In genomic region chr1:94417702-94417961, GRCh38 we compare ENCODE assay signal across 8 cellular contexts. TPM values are rescaled to one million over a fixed set of nuclear protein-coding genes. Genes with fewer than 3 reads are reported as not detected.
DNase-seq lines count a peak whose midpoint lies in the region; ATAC-seq and TF ChIP-seq lines count a peak whose summit lies in the region.

No MANE protein-coding gene starts in this region.

- no peak overlapping the region for H3K4me3 Mint-ChIP-seq in GM23338

- H3K9me2 ChIP-seq in GM23338 (ENCODE audit: insufficient read depth): no peaks in the 10 kb centered on the region

- no peaks in the 10 kb centered on the region for H3K36me3 Mint-ChIP-seq in GM23338 (ENCODE audit: low read depth)

- peaks cover 17% of the 10 kb centered on the region; the same call in 2 of the 3 replicates for H3K4me1 Mint-ChIP-seq in GM23338

- H3F3A ChIP-seq in GM23338 (replicated peaks; ENCODE audit: low read depth): no peaks in the 10 kb centered on the region

- no peak for TF ChIP-seq CTCF in GM23338 (conservative IDR thresholded peaks at IDR 0.05; ENCODE audit: low read depth in 2 of 2)

- H3K79me2 ChIP-seq in GM23338 (replicated peaks; ENCODE audit: insufficient read depth): peaks cover 39% of the 10 kb centered on the region

- H3K27ac Mint-ChIP-seq in GM23338: no peak overlapping the region

- H3K9ac ChIP-seq in iPS-20b (ENCODE audit: low read depth, low read length) (peak overlapping the region; percentile 73), stomach smooth muscle (ENCODE audit: low read length in 2 of 2) (peak overlapping the region; percentile 83 to 91)

- peak overlapping the region; percentile 94 for H3K4me2 ChIP-seq in GM23338

- H3K27me3 ChIP-seq in GM23338 (ENCODE audit: insufficient read depth) (peaks cover 23% of the 10 kb centered on the region), iPS-20b (ENCODE audit: insufficient read depth, low read length) (peaks cover 27% of the 10 kb centered on the region), stomach smooth muscle (ENCODE audit: control insufficient read depth in 1 of 2, insufficient read depth in 2 of 2, low read length in 2 of 2) (no peaks in the 10 kb centered on the region)

- H3K36me3 ChIP-seq in GM23338 (ENCODE audit: insufficient read depth) (no peaks in the 10 kb centered on the region), iPS-20b (ENCODE audit: insufficient read depth, low read depth, low read length) (no peaks in the 10 kb centered on the region), stomach smooth muscle (ENCODE audit: control insufficient read depth in 2 of 2, insufficient read depth in 2 of 2, low read length in 2 of 2) (no peaks in the 10 kb centered on the region)

- H3K4me3 ChIP-seq in GM23338: peak overlapping the region; percentile 92
- peak overlapping the region; percentile 84 for H3K4me3 ChIP-seq in iPS-20b (ENCODE audit: low read length)
- peak overlapping the region; percentile 81 to 87 for H3K4me3 ChIP-seq in stomach smooth muscle (ENCODE audit: low read length in 2 of 2)

- peak overlapping the region; percentile 52 for H2AFZ ChIP-seq in GM23338

- H3K9me3 Mint-ChIP-seq in GM23338: no peaks in the 10 kb centered on the region

- H3K4me1 ChIP-seq in GM23338 (ENCODE audit: insufficient read depth) (peaks cover 8% of the 10 kb centered on the region), iPS-20b (ENCODE audit: insufficient read depth, low read length) (0 out of 2 replicates have a peak, but pooled peaks cover 2% of the 10 kb centered on the region), stomach smooth muscle (ENCODE audit: control insufficient read depth, insufficient read depth, low read length) (peaks cover 15% of the 10 kb centered on the region)

- H4K20me1 ChIP-seq in GM23338 (replicated peaks; ENCODE audit: insufficient read depth): peaks cover 16% of the 10 kb centered on the region

- H3K9me3 ChIP-seq in iPS-20b (ENCODE audit: insufficient read depth, low read depth, low read length): no peaks in the 10 kb centered on the region
- H3K9me3 ChIP-seq in stomach smooth muscle (ENCODE audit: control insufficient read depth in 2 of 2, low read length in 2 of 2): no peaks in the 10 kb centered on the region

- peaks cover 11% of the 10 kb centered on the region for H3K27me3 Mint-ChIP-seq in GM23338 (ENCODE audit: insufficient read depth, low read depth, poor library complexity)

- no peak for ATAC-seq in GM23338
- no peak for ATAC-seq in GM21423 (IDR thresholded peaks at IDR 0.05; ENCODE audit: unreplicated experiment)
- ATAC-seq in GM19035 (IDR thresholded peaks at IDR 0.05; ENCODE audit: unreplicated experiment): no peak

- H3K27ac ChIP-seq in GM23338 (ENCODE audit: low read depth) (no peak overlapping the region), angular gyrus (ENCODE audit: low read depth, low read length) (peak overlapping the region; percentile 92), iPS-20b (ENCODE audit: low read length) (no peak overlapping the region), stomach smooth muscle (ENCODE audit: low read length) (peak overlapping the region; percentile 84)

- DNase-seq in GM23338 (ENCODE audit: low spot score) (no peak), NCI-H748 (lab: John Stamatoyannopoulos, UW; ENCODE audit: unreplicated experiment) (no peak)
- no peak for DNase-seq in activated naive CD4-positive, alpha-beta T cell (lab: John Stamatoyannopoulos, UW)

TF ChIP-seq in GM23338, 12 proteins besides CTCF, POLR2A, EP300 and RAD21:
- no peak for TF ChIP-seq ZNF331 (CRISPR knock-in tag; IDR thresholded peaks at IDR 0.05; ENCODE audit: low read depth)
- TF ChIP-seq ETS1 (IDR thresholded peaks at IDR 0.05): no peak
- TF ChIP-seq JUNB (IDR thresholded peaks at IDR 0.05; ENCODE audit: unreplicated experiment): no peak
- TF ChIP-seq EZH2 (IDR thresholded peaks at IDR 0.05; ENCODE audit: low read depth, unreplicated experiment): no peak
- TF ChIP-seq POLR2AphosphoS5 (IDR thresholded peaks at IDR 0.05; ENCODE audit: low read depth): no peak

RNA-seq across cellular contexts. Expression of gene ABCD3, which starts 0.6 kb away (rescaled TPM):
- 20.9 and 24.0 TPM in 2 replicates for total RNA-seq in GM23338 (2014; rRNA removed; shearing (Covaris generic))
- polyA plus RNA-seq in GM23338 (2016; fragmentation: Nextera tagmentation; extraction: Ambion mirVana): 11.1 and 12.3 TPM in 2 replicates

Comparison
In these comparisons a context has a peak if more than half of its experiments do, and no peak if none do; other contexts are left out.
1. H3K27ac ChIP-seq: peak in angular gyrus (single experiment) and stomach smooth muscle (single experiment); none in GM23338 (single experiment) and iPS-20b (single experiment).
2. Peak in every context shown above with its lines, with median percentiles within 50 percentile points of each other: H3K4me3 ChIP-seq.